ENCODE assay signal across 9 cellular contexts in genomic region chr11:105044562-105045490, GRCh38. TPM values are rescaled to one million over a fixed set of nuclear protein-coding genes. Genes with fewer than 3 reads are reported as not detected.
DNase-seq lines count a peak whose midpoint lies in the region; ATAC-seq and TF ChIP-seq lines count a peak whose summit lies in the region.
"Not testable (repeated sequence)": the region's sequence is repeated elsewhere in the genome, so short reads cannot be mapped to it uniquely, and the experiment has no call there.
"Had no signal": no experiment of that assay in that cellular context is flagged by ENCODE, and none has a peak within 500 bp of the region (broad histone marks: within the 10 kb centered on the region; RNA-seq: fewer than 3 reads in every experiment).

CARD16 (minus strand) TSS chr11:105045335; CDS start chr11:105045297, 38 bp downstream.

- H3K36me3 ChIP-seq in SK-N-MC (ENCODE audit: insufficient read depth, low read length); thymus (ENCODE audit: control insufficient read depth, insufficient read depth): not testable (repeated sequence)
- H3K36me3 ChIP-seq in neutrophil: peaks cover 20% of the 10 kb centered on the region

- H3K27ac ChIP-seq in SK-N-MC: not testable (repeated sequence)
- peak within 1 kb of the TSS; percentile 89 for H3K27ac ChIP-seq in neutrophil
- peak within 1 kb of the TSS; percentile 60 for H3K27ac ChIP-seq in thymus (ENCODE audit: low read depth)

- WGBS in thymus: 13% methylated on average over 5 of the region's 5 CpGs

- H3K27me3 ChIP-seq in neutrophil; thymus (ENCODE audit: control insufficient read depth, insufficient read depth): not testable (repeated sequence)

- peaks cover 36 to 41% of the 10 kb centered on the region in 2 experiments for H3K4me1 ChIP-seq in neutrophil (ENCODE audit: control insufficient read depth in 1 of 2, insufficient read depth in 1 of 2, low read depth in 1 of 2, low read length in 1 of 2)
- H3K4me1 ChIP-seq in thymus (ENCODE audit: control insufficient read depth, insufficient read depth, low read length): not testable (repeated sequence)

- H3K27me3 Mint-ChIP-seq in activated naive CD4-positive, alpha-beta T cell treated with anti-CD3 and anti-CD28 coated beads, Interleukin-2, amount 50 U/mL, for 24 hours: not testable (repeated sequence)

- not testable (repeated sequence) for H3K9me3 Mint-ChIP-seq in activated naive CD4-positive, alpha-beta T cell treated with anti-CD3 and anti-CD28 coated beads, Interleukin-2, amount 50 U/mL, for 24 hours

- H3K9me3 ChIP-seq in SK-N-MC (ENCODE audit: low read depth, low read length); neutrophil; thymus (ENCODE audit: control insufficient read depth): not testable (repeated sequence)

- H3K4me3 ChIP-seq in SK-N-MC (0 out of 2 replicates have a peak within 1 kb of the TSS, but pooled peaks have one; percentile 15), fibroblast of the aortic adventitia (ENCODE audit: low read depth, low read length) (peak within 1 kb of the TSS; percentile 58), neutrophil (ENCODE audit: low read depth in 1 of 2, low read length in 1 of 2) (peak within 1 kb of the TSS; percentile 72 to 96), thymus (ENCODE audit: low read length) (peak within 1 kb of the TSS; percentile 56)

- CTCF ChIA-PET in GM10248 (lab: Yijun Ruan, JAX): not testable (repeated sequence)

- not testable (repeated sequence) for TF ChIP-seq CTCF in GM10248 (IDR thresholded peaks at IDR 0.05; ENCODE audit: control extremely low read depth, extremely low read depth, low read depth, missing control alignments); fibroblast of the aortic adventitia (IDR thresholded peaks at IDR 0.05; ENCODE audit: insufficient read depth, low read length); neutrophil (IDR thresholded peaks at IDR 0.05)

- peaks cover 74% of the 10 kb centered on the region for H3K4me1 Mint-ChIP-seq in activated naive CD4-positive, alpha-beta T cell treated with anti-CD3 and anti-CD28 coated beads, Interleukin-2, amount 50 U/mL, for 24 hours

- POLR2A ChIA-PET in GM10248 (lab: Yijun Ruan, JAX): not testable (repeated sequence)

- ATAC-seq in GM21526 (IDR thresholded peaks at IDR 0.05; ENCODE audit: low FRiP score, unreplicated experiment) (peak; percentile 99), HG03432 (IDR thresholded peaks at IDR 0.05; ENCODE audit: unreplicated experiment) (peak; percentile 99)

- DNase-seq in GM10248 (ENCODE audit: extremely low spot score) (peak; percentile 25), fibroblast of the aortic adventitia (ENCODE audit: low read depth) (peak; percentile 83)
- DNase-seq in SK-N-MC (ENCODE audit: low read depth, low spot score): not testable (repeated sequence)

- H3K4me3 Mint-ChIP-seq in activated naive CD4-positive, alpha-beta T cell treated with anti-CD3 and anti-CD28 coated beads, Interleukin-2, amount 50 U/mL, for 24 hours: peak within 1 kb of the TSS; percentile 91

- not testable (repeated sequence) for H3K9ac ChIP-seq in SK-N-MC (ENCODE audit: insufficient read length)

- peak within 1 kb of the TSS; percentile 96 for H3K27ac Mint-ChIP-seq in activated naive CD4-positive, alpha-beta T cell treated with anti-CD3 and anti-CD28 coated beads, Interleukin-2, amount 50 U/mL, for 24 hours

- H3K36me3 Mint-ChIP-seq in activated naive CD4-positive, alpha-beta T cell treated with anti-CD3 and anti-CD28 coated beads, Interleukin-2, amount 50 U/mL, for 24 hours: not testable (repeated sequence)

RNA-seq across cellular contexts. Expression of gene CARD16, which starts in this region (rescaled TPM):
- 5.3 and 11.5 TPM in 2 replicates for total RNA-seq in fibroblast of the aortic adventitia (ENCODE audit: low replicate concordance)
- polyA plus RNA-seq in thymus: 75.7 TPM
- total RNA-seq: epithelial cell of proximal tubule had no signal

Comparison
In these comparisons a context has a peak if more than half of its experiments do, and no peak if none do; other contexts are left out.
1. H3K4me3 ChIP-seq: peak in every context shown above with its lines; median percentile 84 in neutrophil; 58 in fibroblast of the aortic adventitia; 56 in thymus; 15 in SK-N-MC.